ENCODE assay signal across 25 cellular contexts in genomic region chr20:40942775-40943174, GRCh38.
"Had no signal": no experiment of that assay in that cellular context is flagged by ENCODE, and none has a peak within 500 bp of the region (broad histone marks: within the 10 kb centered on the region; RNA-seq: fewer than 3 reads in every experiment).

No MANE protein-coding gene starts in this region.

- H3K9me3 ChIP-seq: adrenal gland, breast epithelium, colonic mucosa, esophagus squamous epithelium, gastrocnemius medialis, left ventricle myocardium inferior, sigmoid colon, transverse colon, vagina had no signal

- H3K36me3 ChIP-seq: adrenal gland, breast epithelium, colonic mucosa, esophagus squamous epithelium, gastrocnemius medialis, left ventricle myocardium inferior, sigmoid colon, transverse colon, vagina, WERI-Rb-1 had no signal

- H3K27ac ChIP-seq: adrenal gland, breast epithelium, colonic mucosa, esophagus squamous epithelium, gastrocnemius medialis, left ventricle myocardium inferior, sigmoid colon, transverse colon, vagina, WERI-Rb-1 had no signal

- DNase-seq: activated CD4-positive, alpha-beta T cell treated with anti-CD3 and anti-CD28 coated beads, Interleukin-2, amount 10 ng/mL, durations not matched to agents 7 days and 5 days; activated CD4-positive, CD25-positive, alpha-beta regulatory T cell treated with anti-CD3 and anti-CD28 coated beads, Interleukin-2, amount 50 U/mL, for 72 hours; activated CD8-positive, alpha-beta memory T cell treated with anti-CD3 and anti-CD28 coated beads, Interleukin-2, amount 50 U/mL, for 4 hours; activated naive CD4-positive, alpha-beta T cell; activated T-cell treated with anti-CD3 and anti-CD28 coated beads, Interleukin-2, amount 50 U/mL, for 4 hours; adrenal gland; colonic mucosa; endodermal cell; esophagus squamous epithelium; gastrocnemius medialis; hippocampal formation; left ventricle myocardium inferior; midbrain; natural killer cell; retina; stimulated activated CD4-positive, alpha-beta T cell treated with anti-CD3 and anti-CD28 coated beads, Interleukin-15, amount 100 ng/mL, for 24 hours; stimulated activated CD4-positive, alpha-beta T cell treated with anti-CD3 and anti-CD28 coated beads, Interleukin-2, amount 100 ng/mL, for 48 hours; stimulated activated CD8-positive, alpha-beta memory T cell treated with anti-CD3 and anti-CD28 coated beads, Interleukin-4, amount 100 ng/mL, for 48 hours; stimulated activated naive B cell treated with anti-CD40 and anti-IgM and Interleukin-4, amounts not matched to agents 10 μg/mL and 1 μg/mL and 100 μg/mL, for 72 hours; transverse colon; WERI-Rb-1 had no signal

- H3K27me3 ChIP-seq: adrenal gland, breast epithelium, colonic mucosa, gastrocnemius medialis, sigmoid colon, transverse colon, vagina had no signal

- H3K4me2 ChIP-seq: smooth muscle cell had no signal

- H3K4me1 ChIP-seq: breast epithelium, colonic mucosa, esophagus squamous epithelium, gastrocnemius medialis, left ventricle myocardium inferior, sigmoid colon, transverse colon, vagina had no signal

- H3K4me3 ChIP-seq: adrenal gland, breast epithelium, colonic mucosa, esophagus squamous epithelium, gastrocnemius medialis, left ventricle myocardium inferior, sigmoid colon, smooth muscle cell, transverse colon, vagina had no signal

- ATAC-seq: activated T-cell treated with anti-CD3 and anti-CD28 coated beads, Interleukin-2, amount 50 U/mL, for 4 hours; gastrocnemius medialis; natural killer cell had no signal
